In the genomic region with DNA sequence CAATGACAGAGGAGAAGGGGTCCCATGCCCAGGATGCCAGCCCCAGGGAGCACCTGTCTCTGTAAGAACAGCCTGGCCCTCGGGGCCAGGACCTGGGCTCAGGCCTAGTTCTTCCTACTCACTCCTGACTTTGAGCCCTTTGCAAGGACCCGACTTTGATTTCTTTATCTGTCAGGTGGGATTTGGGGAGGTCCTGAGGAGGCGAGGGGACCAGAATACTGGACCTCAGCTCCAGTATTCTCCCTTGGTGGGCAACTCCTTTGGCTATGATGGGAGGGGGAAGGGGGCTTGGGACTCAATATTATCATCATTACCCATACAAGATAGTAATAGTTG, we compare ENCODE assay signal across 9 cellular contexts. TPM values are rescaled to one million over a fixed set of nuclear protein-coding genes. Genes with fewer than 3 reads are reported as not detected.
A peak's percentile ranks its signal among the peaks of the same experiment; 100 is the strongest.
DNase-seq lines count a peak whose midpoint lies in the region; ATAC-seq and TF ChIP-seq lines count a peak whose summit lies in the region.
"Had no signal": no experiment of that assay in that cellular context is flagged by ENCODE, and none has a peak within 500 bp of the region (broad histone marks: within the 10 kb centered on the region; RNA-seq: fewer than 3 reads in every experiment).

No MANE protein-coding gene starts in this region.

- no peak for TF ChIP-seq EP300 in ovary (IDR thresholded peaks at IDR 0.05)

- intact Hi-C loops in ovary (cut with DNase I), result no loop called here

- H3K36me3 ChIP-seq in CD4-positive, CD25-positive, alpha-beta regulatory T cell (ENCODE audit: control insufficient read depth, insufficient read depth, low read length), result no peaks in the 10 kb centered on the region
- H3K36me3 ChIP-seq in endodermal cell (ENCODE audit: control insufficient read depth, insufficient read depth, low read length) (no peaks in the 10 kb centered on the region), ovary (no peaks in the 10 kb centered on the region)

- no peaks in the 10 kb centered on the region for H3K27me3 Mint-ChIP-seq in CD4-positive, CD25-positive, alpha-beta regulatory T cell
- H3K27me3 Mint-ChIP-seq in endodermal cell (ENCODE audit: insufficient read depth), result peaks cover 23% of the 10 kb centered on the region

- 94 to 100% methylated on average over 1 to 3 of the region's 3 CpGs for WGBS in endodermal cell (ENCODE audit: insufficient coverage in 1 of 2, insufficient read length in 1 of 2), 2 experiments
- 45 to 74% (median 57%) methylated on average over 3 of the region's 3 CpGs for WGBS in ovary, 3 donors

- no peaks in the 10 kb centered on the region for H3K9me3 Mint-ChIP-seq in CD4-positive, CD25-positive, alpha-beta regulatory T cell
- no peaks in the 10 kb centered on the region for H3K9me3 Mint-ChIP-seq in endodermal cell

- H3K36me3 Mint-ChIP-seq in CD4-positive, CD25-positive, alpha-beta regulatory T cell, result no peaks in the 10 kb centered on the region
- no peaks in the 10 kb centered on the region for H3K36me3 Mint-ChIP-seq in endodermal cell (ENCODE audit: low read depth)

- TF ChIP-seq CTCF in NB4 (IDR thresholded peaks at IDR 0.05; ENCODE audit: low read depth, low read length) (no peak), endodermal cell (conservative IDR thresholded peaks at IDR 0.05) (no peak), ovary (IDR thresholded peaks at IDR 0.05) (no peak)

- TF ChIP-seq POLR2A in NB4 (IDR thresholded peaks at IDR 0.05; ENCODE audit: extremely low read depth, insufficient read length) (no peak), ovary (IDR thresholded peaks at IDR 0.05) (no peak)

- peaks cover 20% of the 10 kb centered on the region for H3K4me1 ChIP-seq in CD4-positive, CD25-positive, alpha-beta regulatory T cell (ENCODE audit: control insufficient read depth, insufficient read depth, low read length, poor library complexity, severe bottlenecking)
- H3K4me1 ChIP-seq in endodermal cell (ENCODE audit: control insufficient read depth, insufficient read depth, low read length) (no peaks in the 10 kb centered on the region), ovary (ENCODE audit: insufficient read depth) (peaks cover 16% of the 10 kb centered on the region)

- DNase-seq in CD4-positive, CD25-positive, alpha-beta regulatory T cell, result no peak
- DNase-seq in NB4 (ENCODE audit: low read depth) (no peak), endodermal cell (no peak), ovary (no peak), UCSD-AML1 (lab: John Stamatoyannopoulos, UW; ENCODE audit: unreplicated experiment) (no peak), NCI-H748 treated with DMSO at 0.1 percent for 48 hours (lab: John Stamatoyannopoulos, UW) (no peak), superior temporal gyrus (ENCODE audit: extremely low spot score) (no peak)
- DNase-seq: NCI-H2081 treated with DMSO at 0.1 percent for 48 hours had no signal

- no peak for ATAC-seq in CD4-positive, CD25-positive, alpha-beta regulatory T cell (ENCODE audit: low read depth in 2 of 2)
- ATAC-seq in GM19455 (IDR thresholded peaks at IDR 0.05; ENCODE audit: unreplicated experiment), result no peak

- peaks cover 4 to 36% (median 25%) of the 10 kb centered on the region in 4 donors for H3K4me1 Mint-ChIP-seq in CD4-positive, CD25-positive, alpha-beta regulatory T cell
- peaks cover 4% of the 10 kb centered on the region for H3K4me1 Mint-ChIP-seq in endodermal cell

- no peak overlapping the region for H3K9ac ChIP-seq in endodermal cell (ENCODE audit: extremely low read depth, low read length, poor library complexity, severe bottlenecking)

- peak overlapping the region; percentile 69 for H3K27ac ChIP-seq in CD4-positive, CD25-positive, alpha-beta regulatory T cell (ENCODE audit: insufficient read depth, low read length, poor library complexity, severe bottlenecking)
- H3K27ac ChIP-seq in endodermal cell (ENCODE audit: low read depth, low read length) (no peak overlapping the region), ovary (peak overlapping the region in 1 of 2 donors; percentile 81)

- H3K9me3 ChIP-seq in CD4-positive, CD25-positive, alpha-beta regulatory T cell (ENCODE audit: control insufficient read depth in 2 of 2, low read length in 2 of 2), result no peaks in the 10 kb centered on the region
- H3K9me3 ChIP-seq in endodermal cell (ENCODE audit: control insufficient read depth, low read length), result no peaks in the 10 kb centered on the region
- H3K9me3 ChIP-seq in ovary, result no peaks in the 10 kb centered on the region

- H3K27ac Mint-ChIP-seq in CD4-positive, CD25-positive, alpha-beta regulatory T cell, result peak overlapping the region; percentile 48 to 76 (median 62)
- H3K27ac Mint-ChIP-seq in endodermal cell, result no peak overlapping the region

- peak overlapping the region; percentile 78 to 88 (median 80) for H3K4me3 Mint-ChIP-seq in CD4-positive, CD25-positive, alpha-beta regulatory T cell
- H3K4me3 Mint-ChIP-seq in endodermal cell, result peak overlapping the region; percentile 40

- H3K27me3 ChIP-seq in CD4-positive, CD25-positive, alpha-beta regulatory T cell (ENCODE audit: control insufficient read depth, insufficient read depth, low read length), result no peaks in the 10 kb centered on the region
- no peaks in the 10 kb centered on the region for H3K27me3 ChIP-seq in endodermal cell (ENCODE audit: control insufficient read depth, insufficient read depth, low read length, poor library complexity, severe bottlenecking)
- no peaks in the 10 kb centered on the region for H3K27me3 ChIP-seq in ovary

- H3K4me3 ChIP-seq in CD4-positive, CD25-positive, alpha-beta regulatory T cell (ENCODE audit: low read depth, low read length), result peak overlapping the region; percentile 55
- peak overlapping the region; percentile 45 for H3K4me3 ChIP-seq in NB4 (ENCODE audit: low read depth, low read length)
- H3K4me3 ChIP-seq in endodermal cell (ENCODE audit: low read length), result peak overlapping the region; percentile 67
- peak overlapping the region; percentile 41 for H3K4me3 ChIP-seq in ovary

RNA-seq across cellular contexts. Expression of a gene that starts 18.1 kb away (rescaled TPM):
- 0.44 TPM for total RNA-seq in CD4-positive, CD25-positive, alpha-beta regulatory T cell
- under 1 TPM in 3 of 4 donors, not detected in 1; 0.10 to 0.25 (median 0.13) TPM for polyA plus RNA-seq in CD4-positive, CD25-positive, alpha-beta regulatory T cell
- total RNA-seq in endodermal cell, result under 1 TPM; 0.22 to 0.88 TPM
- 1.7 TPM for polyA plus RNA-seq in endodermal cell (2013, experiment 1 of 2)
- polyA plus RNA-seq in endodermal cell (2013, experiment 2 of 2), result 1.4 TPM
- total RNA-seq in ovary, result 1 to 10 TPM in 2 of 7 donors, under 1 TPM in 5; 0.36 to 3.1 (median 0.84) TPM
- 1 to 10 TPM in 1 of 2 donors, under 1 TPM in 1; 0.73 to 1.1 TPM for polyA plus RNA-seq in ovary
